ENCODE assay signal across 8 cellular contexts in genomic region chr13:39612023-39612637, GRCh38. TPM values are rescaled to one million over a fixed set of nuclear protein-coding genes. Genes with fewer than 3 reads are reported as not detected.
DNase-seq lines count a peak whose midpoint lies in the region; ATAC-seq and TF ChIP-seq lines count a peak whose summit lies in the region.

No MANE protein-coding gene starts in this region.

- no TSS peak for BruUV-seq in PC-9 (replicated peaks; lab: Mats Ljungman, UMichigan)

- no peaks in the 10 kb centered on the region for H3K79me1 ChIP-seq in trophoblast cell (ENCODE audit: low read length)

- H3K4me1 ChIP-seq in PC-9 (replicated peaks; ENCODE audit: insufficient read depth) (no peaks in the 10 kb centered on the region), trophoblast cell (ENCODE audit: control insufficient read depth in 1 of 2, insufficient read depth in 2 of 2, low read length in 2 of 2) (no peaks in the 10 kb centered on the region)

- H3K23ac ChIP-seq in trophoblast cell (ENCODE audit: low read length): no peak overlapping the region

- CTCF ChIA-PET in PC-9 (lab: Charles Lee): interaction anchor here (0.5 to 1.7 kb wide), 4 partner anchors 84 to 688 kb away, joined by 3 to 5 read pairs (median 4); no protein-coding TSS in a partner anchor

- no peak overlapping the region for H2AK5ac ChIP-seq in trophoblast cell (ENCODE audit: low read length)

- POLR2A ChIA-PET in PC-9 (lab: Charles Lee; ENCODE audit: unreplicated experiment): interaction anchor here (0.6 kb wide), 1 partner anchor 225 kb away, joined by 3 read pairs; no protein-coding TSS in a partner anchor

- intact Hi-C loops in PC-9 (cut with micrococcal nuclease; ENCODE audit: unreplicated experiment): loop anchor here (1.0 to 2.0 kb wide), 3 partner anchors 196 to 467 kb away; no protein-coding TSS in a partner anchor

- no peak overlapping the region for H2BK120ac ChIP-seq in trophoblast cell (ENCODE audit: insufficient read depth, low read length, poor library complexity)

- no peak overlapping the region for H4K12ac ChIP-seq in trophoblast cell (ENCODE audit: low read depth, low read length)

- no peak overlapping the region for H2BK5ac ChIP-seq in trophoblast cell (ENCODE audit: low read depth, low read length, poor library complexity)

- no peak overlapping the region for H3K4ac ChIP-seq in trophoblast cell (ENCODE audit: low read depth, low read length)

- H2BK12ac ChIP-seq in trophoblast cell (ENCODE audit: low read length): no peak overlapping the region

- H3K4me3 ChIP-seq in PC-9 (no peak overlapping the region), trophoblast cell (ENCODE audit: low read depth, low read length) (no peak overlapping the region)

- H3K27me3 ChIP-seq in PC-9 (ENCODE audit: insufficient read depth, low read depth) (no peaks in the 10 kb centered on the region), trophoblast cell (ENCODE audit: insufficient read depth, low read length) (no peaks in the 10 kb centered on the region)

- H3K79me2 ChIP-seq in PC-9 (ENCODE audit: low read depth): no peaks in the 10 kb centered on the region
- H3K79me2 ChIP-seq in trophoblast cell (ENCODE audit: control insufficient read depth, insufficient read depth, low read length, poor library complexity): no peaks in the 10 kb centered on the region

- H3K27ac ChIP-seq in PC-9: no peak overlapping the region
- H3K27ac ChIP-seq in trophoblast cell (ENCODE audit: low read depth, low read length): no peak overlapping the region

- H3K9ac ChIP-seq in trophoblast cell (ENCODE audit: low read length): no peak overlapping the region

- WGBS in trophoblast cell (ENCODE audit: extremely low coverage, insufficient coverage, insufficient read length): 100% methylated on average over 1 of the region's 5 CpGs

- no peak overlapping the region for H4K8ac ChIP-seq in trophoblast cell (ENCODE audit: low read depth, low read length)

- H3K14ac ChIP-seq in trophoblast cell (ENCODE audit: low read length): no peak overlapping the region

- no peak overlapping the region for H3K18ac ChIP-seq in trophoblast cell (ENCODE audit: low read length)

- no peak for ATAC-seq in HG03039 (IDR thresholded peaks at IDR 0.05; ENCODE audit: unreplicated experiment)

- no peaks in the 10 kb centered on the region for H3K9me2 ChIP-seq in PC-9 (ENCODE audit: insufficient read depth)

- no peaks in the 10 kb centered on the region for H3F3A ChIP-seq in PC-9 (ENCODE audit: insufficient read depth, low read depth)

- no peak overlapping the region for H2AFZ ChIP-seq in PC-9
- H2AFZ ChIP-seq in trophoblast cell (ENCODE audit: insufficient read depth, low read length, poor library complexity): no peak overlapping the region

- H4K91ac ChIP-seq in trophoblast cell (ENCODE audit: low read depth, low read length): no peak overlapping the region

- no peaks in the 10 kb centered on the region for H4K20me1 ChIP-seq in PC-9 (ENCODE audit: insufficient read depth)

- no peaks in the 10 kb centered on the region for H3K36me3 ChIP-seq in PC-9 (ENCODE audit: low read depth)
- no peaks in the 10 kb centered on the region for H3K36me3 ChIP-seq in trophoblast cell (ENCODE audit: control insufficient read depth in 1 of 2, insufficient read depth in 2 of 2, low read length in 2 of 2)

- H3K9me3 ChIP-seq in PC-9 (ENCODE audit: insufficient read depth, low read depth) (no peaks in the 10 kb centered on the region), trophoblast cell (ENCODE audit: insufficient read depth, low read depth, low read length) (no peaks in the 10 kb centered on the region)

- DNase-seq in EL (peak; percentile 67), Kasumi-1 (lab: John Stamatoyannopoulos, UW) (peak; percentile 38 to 59), PC-9 (peak; percentile 37 to 48), germinal center (ENCODE audit: low spot score) (peak; percentile 54), trophoblast cell (peak; percentile 65 to 94), cortex of kidney (lab: John Stamatoyannopoulos, UW) (no peak)
- peak; percentile 16 for DNase-seq in activated T-helper 9 cell treated with anti-CD3 and anti-CD28 coated beads, Interleukin-2, amount 50 U/mL, for 16 hours (ENCODE audit: low read depth)

- TF ChIP-seq CTCF in PC-9 (conservative IDR thresholded peaks at IDR 0.05): peak; percentile 95

- no peak overlapping the region for H3K4me2 ChIP-seq in PC-9
- no peak overlapping the region for H3K4me2 ChIP-seq in trophoblast cell (ENCODE audit: low read length)

RNA-seq across cellular contexts. Expression of gene LHFPL6, which starts 9.1 kb away (rescaled TPM):
- total RNA-seq in PC-9 (2021): 2.5 and 3.1 TPM in 2 replicates
- polyA plus RNA-seq in trophoblast cell (2013): 21.6 and 22.3 TPM in 2 replicates

RNA-seq across cellular contexts. Expression of gene COG6, which starts 43.3 kb away (rescaled TPM):
- total RNA-seq in PC-9 (2021): 23.7 and 24.3 TPM in 2 replicates
- polyA plus RNA-seq in trophoblast cell (2013): 21.3 and 22.2 TPM in 2 replicates
